ENCODE assay signal across 10 cellular contexts in genomic region chr22:25025586-25025985, GRCh38.
DNase-seq lines count a peak whose midpoint lies in the region; FAIRE-seq and TF ChIP-seq lines count a peak whose summit lies in the region.
"Had no signal": no experiment of that assay in that cellular context is flagged by ENCODE, and none has a peak within 500 bp of the region (broad histone marks: within the 10 kb centered on the region; RNA-seq: fewer than 3 reads in every experiment).

No MANE protein-coding gene starts in this region.

- peak overlapping the region; percentile 59 to 72; a peak in 3 of 4 replicates for H3K27ac ChIP-seq in SK-N-SH (ENCODE audit: low read depth in 2 of 2, low read length in 1 of 2)
- peak overlapping the region; percentile 94 for H3K27ac ChIP-seq in endothelial cell of umbilical vein (ENCODE audit: insufficient read depth, low read depth, low read length)
- H3K27ac ChIP-seq in suprapubic skin, result peak overlapping the region; percentile 59
- H3K27ac ChIP-seq: HL-60 had no signal

- intact Hi-C loops in endothelial cell of umbilical vein (cut with micrococcal nuclease), result loop anchor here (5.0 kb wide), 1 partner anchor 58 kb away; no protein-coding TSS in a partner anchor

- TSS peak; percentile 55 for BruUV-seq in endothelial cell of umbilical vein (replicated peaks; lab: Mats Ljungman, UMichigan)

- POLR2A ChIA-PET in SK-N-SH (lab: Yijun Ruan, JAX) (no interaction called here), endothelial cell of umbilical vein (lab: Charles Lee) (interaction anchor here (0.6 to 1.3 kb wide), 2 partner anchors 39 to 42 kb away, joined by 4 to 6 read pairs; no protein-coding TSS in a partner anchor)

- H2AFZ ChIP-seq in SK-N-SH (ENCODE audit: low read depth), result peak overlapping the region; percentile 53; the same call in 1 of the 2 replicates
- H2AFZ ChIP-seq in endothelial cell of umbilical vein (ENCODE audit: low read depth, low read length), result peak overlapping the region; percentile 72

- no peak overlapping the region for H3K4me3 ChIP-seq in SK-N-SH (ENCODE audit: low read depth in 2 of 2, low read length in 1 of 2)
- peak overlapping the region in 1 of 3 experiments; percentile 10 for H3K4me3 ChIP-seq in endothelial cell of umbilical vein (replicated peaks in 1 of 3; ENCODE audit: insufficient read depth in 1 of 3, low read depth in 1 of 3, low read length in 3 of 3)
- H3K4me3 ChIP-seq in suprapubic skin, result no peak overlapping the region

- no peak for TF ChIP-seq EP300 in SK-N-SH (IDR thresholded peaks at IDR 0.05; ENCODE audit: borderline replicate concordance in 1 of 2, low read depth in 1 of 2, low read length in 1 of 2)
- TF ChIP-seq EP300 in suprapubic skin (IDR thresholded peaks at IDR 0.05), result no peak

- TF ChIP-seq CTCF in SK-N-SH (IDR thresholded peaks at IDR 0.05), result no peak
- TF ChIP-seq CTCF in endothelial cell of umbilical vein (IDR thresholded peaks at IDR 0.05; ENCODE audit: extremely low read depth in 1 of 2, insufficient read depth in 1 of 2, low read depth in 1 of 2, low read length in 2 of 2), result no peak
- TF ChIP-seq CTCF in suprapubic skin (IDR thresholded peaks at IDR 0.05), result no peak

- H3K9me3 ChIP-seq in SK-N-SH (no peaks in the 10 kb centered on the region), endothelial cell of umbilical vein (replicated peaks; ENCODE audit: control insufficient read depth, insufficient read depth, low read length) (no peaks in the 10 kb centered on the region), suprapubic skin (no peaks in the 10 kb centered on the region)

- H3K36me3 ChIP-seq in SK-N-SH (replicated peaks in 1 of 2; ENCODE audit: control insufficient read depth in 1 of 2, insufficient read depth in 2 of 2, low read length in 1 of 2) (peaks cover 0 to 13% of the 10 kb centered on the region in 2 experiments), endothelial cell of umbilical vein (ENCODE audit: control insufficient read depth in 2 of 2, extremely low read depth in 1 of 2, insufficient read depth in 2 of 2, low read length in 2 of 2) (peaks cover 0 to 5% of the 10 kb centered on the region in 2 experiments), suprapubic skin (peaks cover 6% of the 10 kb centered on the region)

- no peaks in the 10 kb centered on the region for H3F3A ChIP-seq in SK-N-SH (replicated peaks; ENCODE audit: insufficient read depth)

- no peaks in the 10 kb centered on the region for H3K9me2 ChIP-seq in SK-N-SH

- CTCF ChIA-PET in SK-N-SH (lab: Yijun Ruan, JAX), result interaction anchor here (0.8 to 1.7 kb wide), 4 partner anchors 24 to 74 kb away, joined by 3 to 5 read pairs (median 3); no protein-coding TSS in a partner anchor
- CTCF ChIA-PET in endothelial cell of umbilical vein (lab: Charles Lee), result interaction anchor here (1.0 to 3.2 kb wide), 8 partner anchors 13 to 87 kb away, joined by 3 to 18 read pairs (median 4); no protein-coding TSS in a partner anchor

- TF ChIP-seq RAD21 in SK-N-SH (IDR thresholded peaks at IDR 0.05; ENCODE audit: low read length), result no peak

- no peaks in the 10 kb centered on the region for H3K9me1 ChIP-seq in endothelial cell of umbilical vein (replicated peaks; ENCODE audit: control insufficient read depth, extremely low read depth, insufficient read depth, low read length)

- H3K4me2 ChIP-seq in SK-N-SH (peak overlapping the region; percentile 67), endothelial cell of umbilical vein (ENCODE audit: insufficient read depth, low read length) (peak overlapping the region; percentile 81)

- H3K27me3 ChIP-seq in SK-N-SH (ENCODE audit: insufficient read depth) (no peaks in the 10 kb centered on the region), endothelial cell of umbilical vein (ENCODE audit: control insufficient read depth in 2 of 2, insufficient read depth in 2 of 2, low read length in 2 of 2) (no peaks in the 10 kb centered on the region), suprapubic skin (no peaks in the 10 kb centered on the region)

- peak overlapping the region; percentile 38; the same call in 1 of the 2 replicates for H3K9ac ChIP-seq in SK-N-SH
- H3K9ac ChIP-seq in endothelial cell of umbilical vein (replicated peaks; ENCODE audit: extremely low read depth, insufficient read depth, low read length), result peak overlapping the region; percentile 68

- H4K20me1 ChIP-seq in SK-N-SH (ENCODE audit: insufficient read depth) (no peaks in the 10 kb centered on the region), endothelial cell of umbilical vein (replicated peaks; ENCODE audit: control insufficient read depth, extremely low read depth, insufficient read depth, low read length) (no peaks in the 10 kb centered on the region)

- H3K79me2 ChIP-seq in SK-N-SH (ENCODE audit: insufficient read depth) (peaks cover 5% of the 10 kb centered on the region; the same call in 1 of the 2 replicates), endothelial cell of umbilical vein (ENCODE audit: control insufficient read depth, insufficient read depth, low read length) (peaks cover 6% of the 10 kb centered on the region)

- DNase-seq in SK-N-SH (no peak), endothelial cell of umbilical vein (ENCODE audit: low read depth, low spot score) (no peak), medulla oblongata (ENCODE audit: extremely low spot score) (peak; percentile 46), suprapubic skin (ENCODE audit: low spot score in 2 of 2) (no peak), DMS53 treated with DMSO at 0.1 percent for 48 hours (lab: John Stamatoyannopoulos, UW; ENCODE audit: unreplicated experiment) (no peak), NCI-H748 treated with DMSO at 0.1 percent for 48 hours (lab: John Stamatoyannopoulos, UW) (no peak), AG08395 (ENCODE audit: low spot score) (no peak), activated gamma-delta T cell (lab: John Stamatoyannopoulos, UW) (no peak)
- DNase-seq: NCI-H69 had no signal

- 97% methylated on average over 3 of the region's 3 CpGs for WGBS in SK-N-SH (ENCODE audit: low lambda C conversion rate)
- WGBS in suprapubic skin, result 46% methylated on average over 3 of the region's 3 CpGs

- peaks cover 13 to 15% of the 10 kb centered on the region in 2 experiments; a peak in 1 of 4 replicates for H3K4me1 ChIP-seq in SK-N-SH (ENCODE audit: control insufficient read depth in 1 of 2, insufficient read depth in 2 of 2, low read depth in 1 of 2, low read length in 1 of 2)
- peaks cover 23% of the 10 kb centered on the region for H3K4me1 ChIP-seq in endothelial cell of umbilical vein (ENCODE audit: control insufficient read depth, extremely low read depth, insufficient read depth, low read length)
- peaks cover 30% of the 10 kb centered on the region for H3K4me1 ChIP-seq in suprapubic skin

- no peak for FAIRE-seq in endothelial cell of umbilical vein (lab: Jason Lieb, UNC)

- TF ChIP-seq POLR2A in endothelial cell of umbilical vein (IDR thresholded peaks at IDR 0.05; ENCODE audit: low read depth, low read length) (no peak), suprapubic skin (IDR thresholded peaks at IDR 0.05) (no peak)

- dilution Hi-C loops in endothelial cell of umbilical vein (cut with MboI; ENCODE audit: extremely low pct_ligation_motif_present, low sequenced_read_pairs), result no loop called here

TF ChIP-seq in SK-N-SH, 30 proteins besides CTCF, POLR2A, EP300 and RAD21:
- TF ChIP-seq PBX3 (IDR thresholded peaks at IDR 0.05) (no peak), FOXM1 (IDR thresholded peaks at IDR 0.05; ENCODE audit: low read depth) (no peak)

TF ChIP-seq in endothelial cell of umbilical vein, 7 proteins besides CTCF, POLR2A, EP300 and RAD21:
- TF ChIP-seq MAX (IDR thresholded peaks at IDR 0.05; ENCODE audit: insufficient read depth, insufficient read length) (no peak), GATA2 (IDR thresholded peaks at IDR 0.05; ENCODE audit: insufficient read depth, insufficient read length, low read depth, low read length) (no peak), MYC (IDR thresholded peaks at IDR 0.05; ENCODE audit: low read depth, low read length) (no peak), POLR2AphosphoS5 (IDR thresholded peaks at IDR 0.05; ENCODE audit: insufficient read depth, low read depth, low read length) (no peak), JUN (IDR thresholded peaks at IDR 0.05; ENCODE audit: borderline replicate concordance, insufficient read depth, insufficient read length, low read depth) (no peak), EZH2 (IDR thresholded peaks at IDR 0.05; ENCODE audit: borderline replicate concordance, low read depth, low read length, severe bottlenecking) (no peak), FOS (IDR thresholded peaks at IDR 0.05; ENCODE audit: borderline replicate concordance, insufficient read depth, low read length) (no peak)
